In genomic region chr5:17169507-17169906, GRCh38 we compare ENCODE assay signal across 18 cellular contexts. TPM values are rescaled to one million over a fixed set of nuclear protein-coding genes. Genes with fewer than 3 reads are reported as not detected.
DNase-seq lines count a peak whose midpoint lies in the region; ATAC-seq, FAIRE-seq and TF ChIP-seq lines count a peak whose summit lies in the region.
"Had no signal": no experiment of that assay in that cellular context is flagged by ENCODE, and none has a peak within 500 bp of the region (broad histone marks: within the 10 kb centered on the region; RNA-seq: fewer than 3 reads in every experiment).

No MANE protein-coding gene starts in this region.

- H3K27ac ChIP-seq in left lung (no peak overlapping the region), smooth muscle cell (ENCODE audit: low read depth) (peak overlapping the region; percentile 38)
- H3K27ac ChIP-seq: coronary artery, thyroid gland had no signal

- H3K9ac ChIP-seq in smooth muscle cell (ENCODE audit: low read depth) = no peak overlapping the region

- H3K36me3 ChIP-seq in left lung (no peaks in the 10 kb centered on the region), smooth muscle cell (ENCODE audit: low read depth) (no peaks in the 10 kb centered on the region)
- H3K36me3 ChIP-seq: thyroid gland had no signal

- intact Hi-C loops in left lung (cut with DNase I) = no loop called here

- H3K27me3 ChIP-seq in left lung (no peaks in the 10 kb centered on the region), smooth muscle cell (ENCODE audit: low read depth) (no peaks in the 10 kb centered on the region)
- H3K27me3 ChIP-seq: thyroid gland had no signal

- H3K4me1 ChIP-seq in left lung (peaks cover 0 to 9% of the 10 kb centered on the region in 2 donors), smooth muscle cell (ENCODE audit: low read depth) (peaks cover 19% of the 10 kb centered on the region)

- peak; percentile 40 for ATAC-seq in left lung
- no peak for ATAC-seq in HG02588 (IDR thresholded peaks at IDR 0.05; ENCODE audit: unreplicated experiment)

- no peaks in the 10 kb centered on the region for H3K79me2 ChIP-seq in smooth muscle cell (ENCODE audit: low read depth)

- 5% methylated on average over 2 of the region's 2 CpGs for WGBS in smooth muscle cell (ENCODE audit: low lambda C conversion rate)

- H2AFZ ChIP-seq in smooth muscle cell (ENCODE audit: low read depth) = peak overlapping the region; percentile 15

- peak overlapping the region; percentile 25 for H3K4me2 ChIP-seq in smooth muscle cell

- no peak overlapping the region for H3K4me3 ChIP-seq in left lung
- no peak overlapping the region for H3K4me3 ChIP-seq in smooth muscle cell
- H3K4me3 ChIP-seq: coronary artery, thyroid gland had no signal

- no peaks in the 10 kb centered on the region for H3F3A ChIP-seq in smooth muscle cell (ENCODE audit: low read depth)

- FAIRE-seq in HTR-8/SVneo (lab: Jason Lieb, UNC) = peak; percentile 16
- FAIRE-seq: GM12892 had no signal

- DNase-seq in HTR-8/SVneo (ENCODE audit: insufficient read length, low spot score) (no peak), dermis microvascular lymphatic vessel endothelial cell (ENCODE audit: low read depth in 2 of 2) (peak; percentile 40 to 83), left lung (no peak), smooth muscle cell (lab: John Stamatoyannopoulos, UW; ENCODE audit: unreplicated experiment) (no peak), occipital lobe (lab: John Stamatoyannopoulos, UW) (no peak), midbrain (lab: John Stamatoyannopoulos, UW) (no peak)
- DNase-seq: activated CD4-positive, alpha-beta T cell treated with anti-CD3 and anti-CD28 coated beads for 48 hours; activated T-cell treated with anti-CD3 and anti-CD28 coated beads, Interleukin-2, amount 50 U/mL, for 1 hour; CD4-positive, alpha-beta memory T cell; NCI-H2107; NCI-H774; posterior cingulate gyrus; stimulated activated CD8-positive, alpha-beta memory T cell treated with anti-CD3 and anti-CD28 coated beads, Interleukin-4, amount 100 ng/mL, for 48 hours; T-helper 2 cell; thyroid gland had no signal

- no peaks in the 10 kb centered on the region for H3K9me3 ChIP-seq in left lung
- H3K9me3 ChIP-seq in smooth muscle cell (replicated peaks; ENCODE audit: low read depth) = no peaks in the 10 kb centered on the region
- H3K9me3 ChIP-seq: thyroid gland had no signal

- H4K20me1 ChIP-seq in smooth muscle cell (ENCODE audit: low read depth) = no peaks in the 10 kb centered on the region

- no peak for TF ChIP-seq CTCF in left lung (IDR thresholded peaks at IDR 0.05)
- no peak for TF ChIP-seq CTCF in smooth muscle cell (IDR thresholded peaks at IDR 0.05; ENCODE audit: borderline replicate concordance, insufficient read depth, poor library complexity, severe bottlenecking)

RNA-seq across cellular contexts. Expression of gene BASP1, which starts 47.9 kb away (rescaled TPM):
- total RNA-seq in dermis microvascular lymphatic vessel endothelial cell = 1.3 and 2.4 TPM in 2 replicates
- total RNA-seq in left lung = 10 to 100 TPM; 22.9 to 45.9 TPM
- total RNA-seq in smooth muscle cell = 194 and 196 TPM in 2 replicates
- 292 and 304 TPM in 2 replicates for polyA plus RNA-seq in smooth muscle cell
- total RNA-seq in occipital lobe = 359 TPM

Comparison
In these comparisons a context has a peak if more than half of its experiments do, and no peak if none do; other contexts are left out.
1. DNase-seq: peak in dermis microvascular lymphatic vessel endothelial cell (2 of 2); none in HTR-8/SVneo (single experiment), left lung (0 of 2), smooth muscle cell (single experiment), occipital lobe (single experiment) and midbrain (single experiment).